ENCODE assay signal across 1 cellular context in the genomic region with DNA sequence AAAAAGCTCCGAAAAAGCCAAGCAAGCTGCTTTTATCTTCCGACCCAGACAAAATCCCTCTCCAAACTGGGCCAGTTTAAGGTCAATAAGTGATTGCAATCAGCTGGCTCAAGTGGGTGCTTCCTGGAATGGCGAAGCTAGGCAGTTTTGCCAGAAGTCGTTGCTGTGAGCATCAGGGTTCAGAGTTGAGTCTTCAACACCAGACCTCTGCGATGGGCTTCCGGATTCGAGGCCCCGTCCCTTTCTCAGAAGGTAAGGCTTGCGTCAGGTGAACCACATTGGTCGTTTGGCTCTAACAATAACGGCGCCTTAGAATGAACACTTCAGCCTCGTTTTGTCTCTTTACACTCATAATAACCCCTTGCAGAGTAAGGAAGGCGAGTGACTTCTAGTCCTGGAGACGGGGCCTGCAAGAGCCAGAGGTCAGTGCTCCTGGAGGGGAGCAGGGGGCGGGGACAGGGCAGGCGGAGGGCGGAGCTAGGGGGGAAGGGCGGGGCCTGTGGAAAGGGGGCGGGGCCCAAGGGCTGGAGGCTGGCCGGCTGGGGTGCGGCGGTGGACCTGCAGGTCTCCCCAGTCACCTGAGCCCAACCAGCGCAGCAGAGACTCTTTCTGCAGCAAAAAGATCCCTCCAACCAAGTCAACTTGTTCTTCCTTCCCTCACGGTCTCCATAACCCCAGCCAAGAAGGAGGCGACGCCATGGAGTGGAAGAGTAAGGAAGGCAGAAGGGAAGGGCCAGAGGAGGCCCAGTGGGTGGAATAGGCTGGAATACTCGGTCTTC.
A peak's percentile ranks its signal among the peaks of the same experiment; 100 is the strongest.
TF ChIP-seq lines count a peak whose summit lies in the region.

No MANE protein-coding gene starts in this region.

TF ChIP-seq in K562, 482 proteins besides CTCF, POLR2A, EP300 and RAD21 (continued from another document and continues in another):
- TF ChIP-seq, protein P1, sequence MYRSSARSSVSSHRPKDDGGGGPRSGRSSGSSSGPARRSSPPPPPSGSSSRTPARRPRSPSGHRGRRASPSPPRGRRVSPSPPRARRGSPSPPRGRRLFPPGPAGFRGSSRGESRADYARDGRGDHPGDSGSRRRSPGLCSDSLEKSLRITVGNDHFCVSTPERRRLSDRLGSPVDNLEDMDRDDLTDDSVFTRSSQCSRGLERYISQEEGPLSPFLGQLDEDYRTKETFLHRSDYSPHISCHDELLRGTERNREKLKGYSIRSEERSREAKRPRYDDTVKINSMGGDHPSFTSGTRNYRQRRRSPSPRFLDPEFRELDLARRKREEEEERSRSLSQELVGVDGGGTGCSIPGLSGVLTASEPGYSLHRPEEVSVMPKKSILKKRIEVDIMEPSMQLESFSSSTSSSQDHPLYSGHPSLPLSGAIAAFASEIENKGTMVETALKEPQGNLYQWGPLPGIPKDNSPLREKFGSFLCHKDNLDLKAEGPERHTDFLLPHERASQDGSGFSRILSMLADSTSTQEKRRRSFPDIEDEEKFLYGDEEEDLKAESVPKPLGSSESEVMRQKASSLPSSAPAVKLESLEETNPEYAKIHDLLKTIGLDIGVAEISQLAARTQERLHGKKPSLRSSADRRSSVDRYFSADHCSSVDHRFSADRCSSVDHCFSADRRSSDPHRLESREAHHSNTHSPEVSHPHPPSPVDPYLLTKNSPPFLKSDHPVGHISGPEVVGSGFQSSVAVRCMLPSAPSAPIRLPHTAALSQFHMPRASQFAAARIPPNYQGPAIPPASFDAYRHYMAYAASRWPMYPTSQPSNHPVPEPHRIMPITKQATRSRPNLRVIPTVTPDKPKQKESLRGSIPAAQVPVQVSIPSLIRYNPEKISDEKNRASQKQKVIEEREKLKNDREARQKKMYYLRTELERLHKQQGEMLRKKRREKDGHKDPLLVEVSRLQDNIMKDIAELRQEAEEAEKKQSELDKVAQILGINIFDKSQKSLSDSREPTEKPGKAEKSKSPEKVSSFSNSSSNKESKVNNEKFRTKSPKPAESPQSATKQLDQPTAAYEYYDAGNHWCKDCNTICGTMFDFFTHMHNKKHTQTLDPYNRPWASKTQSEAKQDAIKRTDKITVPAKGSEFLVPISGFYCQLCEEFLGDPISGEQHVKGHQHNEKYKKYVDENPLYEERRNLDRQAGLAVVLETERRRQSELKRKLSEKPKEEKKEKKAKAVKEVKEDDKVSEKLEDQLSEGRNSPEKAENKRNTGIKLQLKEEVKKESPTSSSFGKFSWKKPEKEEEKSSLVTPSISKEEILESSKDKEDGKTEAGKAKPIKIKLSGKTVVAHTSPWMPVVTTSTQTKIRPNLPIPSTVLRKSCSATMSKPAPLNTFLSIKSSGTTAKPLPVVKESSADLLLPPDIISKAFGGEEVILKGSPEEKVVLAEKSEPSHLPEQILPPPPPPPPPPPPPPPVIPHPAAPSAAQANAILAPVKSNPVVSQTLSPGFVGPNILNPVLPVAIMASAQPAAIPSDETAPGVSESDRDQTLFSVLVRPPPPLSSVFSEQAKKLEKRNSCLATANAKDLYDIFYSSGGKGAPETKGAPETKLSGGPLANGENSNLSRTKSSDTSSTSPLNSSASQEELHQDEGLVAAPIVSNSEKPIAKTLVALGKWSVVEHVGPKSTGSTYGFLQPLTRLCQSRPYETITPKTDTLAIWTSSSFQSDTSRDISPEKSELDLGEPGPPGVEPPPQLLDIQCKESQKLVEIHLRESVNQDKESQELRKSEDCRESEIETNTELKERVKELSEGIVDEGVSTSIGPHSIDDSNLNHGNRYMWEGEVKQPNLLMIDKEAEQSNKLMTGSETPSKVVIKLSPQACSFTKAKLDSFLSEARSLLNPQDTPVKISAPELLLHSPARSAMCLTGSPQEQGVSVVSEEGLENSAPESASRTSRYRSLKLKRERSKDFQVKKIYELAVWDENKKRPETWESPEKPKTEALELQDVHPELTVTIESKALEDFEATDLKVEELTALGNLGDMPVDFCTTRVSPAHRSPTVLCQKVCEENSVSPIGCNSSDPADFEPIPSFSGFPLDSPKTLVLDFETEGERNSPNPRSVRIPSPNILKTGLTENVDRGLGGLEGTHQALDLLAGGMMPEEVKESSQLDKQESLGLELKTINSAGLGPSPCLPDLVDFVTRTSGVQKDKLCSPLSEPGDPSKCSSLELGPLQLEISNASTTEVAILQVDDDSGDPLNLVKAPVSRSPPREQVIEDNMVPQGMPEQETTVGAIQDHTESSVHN (IDR thresholded peaks at IDR 0.05; ENCODE audit: borderline replicate concordance in 1 of 2, low read depth in 1 of 2), result no peak; a peak in 1 of 4 replicates
- no peak for TF ChIP-seq CAMTA2 (CRISPR knock-in tag; conservative IDR thresholded peaks at IDR 0.05)
- TF ChIP-seq ZNF324 (CRISPR knock-in tag; IDR thresholded peaks at IDR 0.05), result no peak
- TF ChIP-seq ZNF77 (CRISPR knock-in tag; IDR thresholded peaks at IDR 0.05), result no peak
- TF ChIP-seq, protein P2, sequence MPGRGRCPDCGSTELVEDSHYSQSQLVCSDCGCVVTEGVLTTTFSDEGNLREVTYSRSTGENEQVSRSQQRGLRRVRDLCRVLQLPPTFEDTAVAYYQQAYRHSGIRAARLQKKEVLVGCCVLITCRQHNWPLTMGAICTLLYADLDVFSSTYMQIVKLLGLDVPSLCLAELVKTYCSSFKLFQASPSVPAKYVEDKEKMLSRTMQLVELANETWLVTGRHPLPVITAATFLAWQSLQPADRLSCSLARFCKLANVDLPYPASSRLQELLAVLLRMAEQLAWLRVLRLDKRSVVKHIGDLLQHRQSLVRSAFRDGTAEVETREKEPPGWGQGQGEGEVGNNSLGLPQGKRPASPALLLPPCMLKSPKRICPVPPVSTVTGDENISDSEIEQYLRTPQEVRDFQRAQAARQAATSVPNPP (IDR thresholded peaks at IDR 0.05; ENCODE audit: borderline replicate concordance, insufficient read depth, insufficient read length), result no peak
- TF ChIP-seq GTF2E2 (tag; IDR thresholded peaks at IDR 0.05), result no peak
- no peak for TF ChIP-seq ETS2 (tag; IDR thresholded peaks at IDR 0.05; ENCODE audit: borderline replicate concordance, poor library complexity, severe bottlenecking)
- TF ChIP-seq, protein P3, sequence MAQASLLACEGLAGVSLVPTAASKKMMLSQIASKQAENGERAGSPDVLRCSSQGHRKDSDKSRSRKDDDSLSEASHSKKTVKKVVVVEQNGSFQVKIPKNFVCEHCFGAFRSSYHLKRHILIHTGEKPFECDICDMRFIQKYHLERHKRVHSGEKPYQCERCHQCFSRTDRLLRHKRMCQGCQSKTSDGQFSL (CRISPR knock-in tag; IDR thresholded peaks at IDR 0.05), result no peak
- TF ChIP-seq, protein P3 (tag; IDR thresholded peaks at IDR 0.05), result no peak
- TF ChIP-seq TBP (optimal IDR thresholded peaks at IDR 0.05; ENCODE audit: low read depth, low read length), result peak; percentile 61
- no peak for TF ChIP-seq JUN (IDR thresholded peaks at IDR 0.05; ENCODE audit: borderline replicate concordance, low read depth, low read length)
- TF ChIP-seq JUN (CRISPR knock-in tag; IDR thresholded peaks at IDR 0.05; ENCODE audit: borderline replicate concordance), result no peak
- peak; percentile 54; the same call in 1 of the 2 replicates for TF ChIP-seq NR2C2 (CRISPR knock-in tag; IDR thresholded peaks at IDR 0.05)
- TF ChIP-seq NR2C2 (tag; IDR thresholded peaks at IDR 0.05), result peak; percentile 93
- no peak for TF ChIP-seq RBM14 (IDR thresholded peaks at IDR 0.05; ENCODE audit: borderline replicate concordance, insufficient read depth, low read depth, low read length)
- TF ChIP-seq HDAC2 (IDR thresholded peaks at IDR 0.05), result peak; percentile 75; the same call in 1 of the 2 replicates
- TF ChIP-seq FOXA1 (IDR thresholded peaks at IDR 0.05; ENCODE audit: borderline replicate concordance), result no peak
- TF ChIP-seq COPS2 (conservative IDR thresholded peaks at IDR 0.05), result no peak
- no peak for TF ChIP-seq ZNF696 (CRISPR knock-in tag; conservative IDR thresholded peaks at IDR 0.05)
- no peak for TF ChIP-seq RBM17 (IDR thresholded peaks at IDR 0.05; ENCODE audit: borderline replicate concordance, low read depth, low read length)
- no peak for TF ChIP-seq NFXL1 (CRISPR knock-in tag; IDR thresholded peaks at IDR 0.05)
- no peak for TF ChIP-seq RBM22 (IDR thresholded peaks at IDR 0.05; ENCODE audit: low read depth, low read length, poor library complexity, severe bottlenecking)
- TF ChIP-seq XRCC4 (IDR thresholded peaks at IDR 0.05; ENCODE audit: extremely low read depth, insufficient read depth, insufficient read length), result no peak
- TF ChIP-seq TFAM (CRISPR knock-in tag; conservative IDR thresholded peaks at IDR 0.05), result no peak
- TF ChIP-seq MAFK (IDR thresholded peaks at IDR 0.05; ENCODE audit: low read length), result no peak
- TF ChIP-seq MTA1 (IDR thresholded peaks at IDR 0.05; ENCODE audit: borderline replicate concordance), result 0 out of 2 replicates have a peak, but pooled peaks have one; percentile 44
- TF ChIP-seq, protein P4, sequence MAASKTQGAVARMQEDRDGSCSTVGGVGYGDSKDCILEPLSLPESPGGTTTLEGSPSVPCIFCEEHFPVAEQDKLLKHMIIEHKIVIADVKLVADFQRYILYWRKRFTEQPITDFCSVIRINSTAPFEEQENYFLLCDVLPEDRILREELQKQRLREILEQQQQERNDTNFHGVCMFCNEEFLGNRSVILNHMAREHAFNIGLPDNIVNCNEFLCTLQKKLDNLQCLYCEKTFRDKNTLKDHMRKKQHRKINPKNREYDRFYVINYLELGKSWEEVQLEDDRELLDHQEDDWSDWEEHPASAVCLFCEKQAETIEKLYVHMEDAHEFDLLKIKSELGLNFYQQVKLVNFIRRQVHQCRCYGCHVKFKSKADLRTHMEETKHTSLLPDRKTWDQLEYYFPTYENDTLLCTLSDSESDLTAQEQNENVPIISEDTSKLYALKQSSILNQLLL (CRISPR knock-in tag; IDR thresholded peaks at IDR 0.05; ENCODE audit: borderline replicate concordance), result no peak
- TF ChIP-seq, protein P5, sequence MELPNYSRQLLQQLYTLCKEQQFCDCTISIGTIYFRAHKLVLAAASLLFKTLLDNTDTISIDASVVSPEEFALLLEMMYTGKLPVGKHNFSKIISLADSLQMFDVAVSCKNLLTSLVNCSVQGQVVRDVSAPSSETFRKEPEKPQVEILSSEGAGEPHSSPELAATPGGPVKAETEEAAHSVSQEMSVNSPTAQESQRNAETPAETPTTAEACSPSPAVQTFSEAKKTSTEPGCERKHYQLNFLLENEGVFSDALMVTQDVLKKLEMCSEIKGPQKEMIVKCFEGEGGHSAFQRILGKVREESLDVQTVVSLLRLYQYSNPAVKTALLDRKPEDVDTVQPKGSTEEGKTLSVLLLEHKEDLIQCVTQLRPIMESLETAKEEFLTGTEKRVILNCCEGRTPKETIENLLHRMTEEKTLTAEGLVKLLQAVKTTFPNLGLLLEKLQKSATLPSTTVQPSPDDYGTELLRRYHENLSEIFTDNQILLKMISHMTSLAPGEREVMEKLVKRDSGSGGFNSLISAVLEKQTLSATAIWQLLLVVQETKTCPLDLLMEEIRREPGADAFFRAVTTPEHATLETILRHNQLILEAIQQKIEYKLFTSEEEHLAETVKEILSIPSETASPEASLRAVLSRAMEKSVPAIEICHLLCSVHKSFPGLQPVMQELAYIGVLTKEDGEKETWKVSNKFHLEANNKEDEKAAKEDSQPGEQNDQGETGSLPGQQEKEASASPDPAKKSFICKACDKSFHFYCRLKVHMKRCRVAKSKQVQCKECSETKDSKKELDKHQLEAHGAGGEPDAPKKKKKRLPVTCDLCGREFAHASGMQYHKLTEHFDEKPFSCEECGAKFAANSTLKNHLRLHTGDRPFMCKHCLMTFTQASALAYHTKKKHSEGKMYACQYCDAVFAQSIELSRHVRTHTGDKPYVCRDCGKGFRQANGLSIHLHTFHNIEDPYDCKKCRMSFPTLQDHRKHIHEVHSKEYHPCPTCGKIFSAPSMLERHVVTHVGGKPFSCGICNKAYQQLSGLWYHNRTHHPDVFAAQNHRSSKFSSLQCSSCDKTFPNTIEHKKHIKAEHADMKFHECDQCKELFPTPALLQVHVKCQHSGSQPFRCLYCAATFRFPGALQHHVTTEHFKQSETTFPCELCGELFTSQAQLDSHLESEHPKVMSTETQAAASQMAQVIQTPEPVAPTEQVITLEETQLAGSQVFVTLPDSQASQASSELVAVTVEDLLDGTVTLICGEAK (IDR thresholded peaks at IDR 0.05), result peak; percentile 61
- TF ChIP-seq, protein P5 (CRISPR knock-in tag; IDR thresholded peaks at IDR 0.05), result no peak
- TF ChIP-seq FOS (IDR thresholded peaks at IDR 0.05; ENCODE audit: extremely low read depth, insufficient read length), result no peak
- TF ChIP-seq CBFB (CRISPR knock-in tag; IDR thresholded peaks at IDR 0.05), result no peak
- no peak for TF ChIP-seq POU5F1 (IDR thresholded peaks at IDR 0.05; ENCODE audit: borderline replicate concordance, low read depth, low read length, partially characterized antibody)
- TF ChIP-seq MCM2 (IDR thresholded peaks at IDR 0.05; ENCODE audit: low read depth), result no peak
- TF ChIP-seq ELF1 (tag; IDR thresholded peaks at IDR 0.05), result peak; percentile 79
- TF ChIP-seq ZNF232 (CRISPR knock-in tag; IDR thresholded peaks at IDR 0.05), result no peak
- no peak for TF ChIP-seq CBX8 (IDR thresholded peaks at IDR 0.05; ENCODE audit: borderline replicate concordance, extremely low read depth, low read depth, low read length, poor library complexity, severe bottlenecking)
- peak; percentile 87 for TF ChIP-seq NR2C1 (IDR thresholded peaks at IDR 0.05)
- peak; percentile 90 for TF ChIP-seq NR2C1 (tag; IDR thresholded peaks at IDR 0.05)
- no peak for TF ChIP-seq PURB (CRISPR knock-in tag; IDR thresholded peaks at IDR 0.05; ENCODE audit: low read depth)
